26 cellular contexts compared by ENCODE assay signal in genomic region chr17:47414612-47415011, GRCh38.
"Had no signal": no experiment of that assay in that cellular context is flagged by ENCODE, and none has a peak within 500 bp of the region (broad histone marks: within the 10 kb centered on the region; RNA-seq: fewer than 3 reads in every experiment).

No MANE protein-coding gene starts in this region.

- H3K4me1 ChIP-seq: stomach, suprapubic skin, testis, thyroid gland, tibial artery, tibial nerve, transverse colon, upper lobe of left lung, upper lobe of right lung, uterus, vagina had no signal

- H3K27me3 ChIP-seq: stomach, suprapubic skin, testis, thyroid gland, tibial artery, tibial nerve, transverse colon, upper lobe of left lung, upper lobe of right lung, uterus, vagina had no signal

- H3K36me3 ChIP-seq: thyroid gland, transverse colon, upper lobe of right lung, uterus, vagina had no signal

- H3K4me3 ChIP-seq: stomach, suprapubic skin, testis, thoracic aorta, thyroid gland, tibial artery, tibial nerve, transverse colon, upper lobe of left lung, upper lobe of right lung, uterus, vagina had no signal

- ATAC-seq: stimulated activated effector memory CD8-positive, alpha-beta T cell treated with anti-CD3 and anti-CD28 coated beads, Interleukin-12 subunit alpha, Interleukin-12 subunit beta, amount 100 ng/mL, for 72 hours; stimulated activated memory B cell treated with anti-CD40 and anti-IgM and Interleukin-4, amounts not matched to agents 10 μg/mL and 1 μg/mL and 100 μg/mL, for 72 hours; stimulated activated naive B cell treated with anti-CD40 and anti-IgM and Interleukin-4, amounts not matched to agents 10 μg/mL and 1 μg/mL and 100 μg/mL, for 72 hours; stimulated activated naive CD8-positive, alpha-beta T cell treated with anti-CD3 and anti-CD28 coated beads, Interleukin-15, amount 100 ng/mL, for 72 hours; stimulated activated naive CD8-positive, alpha-beta T cell treated with anti-CD3 and anti-CD28 coated beads, Interleukin-15, Interleukin-2, amounts not matched to agents 100 U/mL and 50 U/mL, for 24 hours; upper lobe of right lung had no signal

- H3K27ac ChIP-seq: stomach, suprapubic skin, testis, thoracic aorta, thyroid gland, tibial artery, tibial nerve, transverse colon, upper lobe of left lung, upper lobe of right lung, uterus, vagina had no signal

- FAIRE-seq: urothelium cell line had no signal

- H3K9me3 ChIP-seq: stomach, suprapubic skin, testis, thoracic aorta, thyroid gland, tibial artery, tibial nerve, transverse colon, upper lobe of left lung, upper lobe of right lung, uterus, vagina had no signal

- DNase-seq: stimulated activated CD4-positive, alpha-beta T cell treated with anti-CD3 and anti-CD28 coated beads, Interleukin-2, amount 100 ng/mL, for 48 hours; stimulated activated CD4-positive, alpha-beta T cell treated with anti-CD3 and anti-CD28 coated beads, Interleukin-4, amount 100 ng/mL, for 1 hour; stimulated activated CD4-positive, alpha-beta T cell treated with anti-CD3 and anti-CD28 coated beads, Interleukin-4, amount 100 ng/mL, for 24 hours; stimulated activated CD4-positive, alpha-beta T cell treated with anti-CD3 and anti-CD28 coated beads, Interleukin-4, amount 100 ng/mL, for 4 hours; stimulated activated CD8-positive, alpha-beta memory T cell treated with anti-CD3 and anti-CD28 coated beads, Interleukin-4, amount 100 ng/mL, for 48 hours; stimulated activated naive B cell treated with anti-CD40 and anti-IgM and Interleukin-4, amounts not matched to agents 10 μg/mL and 1 μg/mL and 100 μg/mL, for 72 hours; stimulated activated naive CD4-positive, alpha-beta T cell; stimulated activated naive CD4-positive, alpha-beta T cell treated with Interleukin-2 at 50 U/mL for 16 hours; stimulated activated naive CD8-positive, alpha-beta T cell treated with anti-CD3 and anti-CD28 coated beads, Interleukin-15, amount 100 ng/mL, for 72 hours; stimulated activated naive CD8-positive, alpha-beta T cell treated with anti-CD3 and anti-CD28 coated beads, Interleukin-15, Interleukin-2, amounts not matched to agents 100 U/mL and 50 U/mL, for 24 hours; stomach; substantia nigra; testis; thyroid gland; tibial artery; transverse colon; upper lobe of left lung; upper lobe of right lung; uterus had no signal
